In genomic region chr17:43927101-43927935, GRCh38 we compare ENCODE assay signal across 11 cellular contexts. TPM values are rescaled to one million over a fixed set of nuclear protein-coding genes. Genes with fewer than 3 reads are reported as not detected.
DNase-seq lines count a peak whose midpoint lies in the region; TF ChIP-seq lines count a peak whose summit lies in the region.
"Had no signal": no experiment of that assay in that cellular context is flagged by ENCODE, and none has a peak within 500 bp of the region (broad histone marks: within the 10 kb centered on the region; RNA-seq: fewer than 3 reads in every experiment).

No MANE protein-coding gene starts in this region.

- H3K9me3 Mint-ChIP-seq in dendritic cell treated with granulocyte-macrophage colony-stimulating factor and Interleukin-4, amounts not matched to agents 40 ng/mL and 50 ng/mL, for 4 days: no peaks in the 10 kb centered on the region

- WGBS in thyroid gland, 2 donors: 5 to 8% methylated on average over 13 to 39 of the region's 42 CpGs

- in situ Hi-C loops in brain microvascular endothelial cell (cut with HindIII; ENCODE audit: low pct_ligation_motif_present, low sequenced_read_pairs): no loop called here

- H3K27ac ChIP-seq in mucosa of rectum (ENCODE audit: low read depth in 2 of 2, low read length in 2 of 2) (peak overlapping the region; percentile 52 to 56), thyroid gland (no peak overlapping the region), brain microvascular endothelial cell (no peak overlapping the region)
- H3K27ac ChIP-seq: KMS-11 had no signal

- H3K4me3 Mint-ChIP-seq in dendritic cell treated with granulocyte-macrophage colony-stimulating factor and Interleukin-4, amounts not matched to agents 40 ng/mL and 50 ng/mL, for 4 days: peak overlapping the region; percentile 60

- H3K9me3 ChIP-seq in mucosa of rectum (ENCODE audit: control insufficient read depth in 2 of 2, low read length in 2 of 2) (no peaks in the 10 kb centered on the region), thyroid gland (no peaks in the 10 kb centered on the region)

- intact Hi-C loops in dendritic cell treated with granulocyte-macrophage colony-stimulating factor and Interleukin-4, amounts not matched to agents 40 ng/mL and 50 ng/mL, for 4 days (cut with micrococcal nuclease): no loop called here
- intact Hi-C loops in thyroid gland (cut with DNase I): no loop called here

- H3K9ac ChIP-seq in mucosa of rectum (ENCODE audit: low read depth in 1 of 2, low read length in 2 of 2): peak overlapping the region in 1 of 2 donors; percentile 75
- H3K9ac ChIP-seq: KMS-11 had no signal

- H3K36me3 Mint-ChIP-seq in dendritic cell treated with granulocyte-macrophage colony-stimulating factor and Interleukin-4, amounts not matched to agents 40 ng/mL and 50 ng/mL, for 4 days (ENCODE audit: low read depth): no peaks in the 10 kb centered on the region

- TF ChIP-seq CTCF in thyroid gland (IDR thresholded peaks at IDR 0.05) (no peak), brain microvascular endothelial cell (IDR thresholded peaks at IDR 0.05; ENCODE audit: low read depth, low read length, missing control alignments) (no peak)

- peak; percentile 62 for DNase-seq in activated CD8-positive, alpha-beta memory T cell treated with anti-CD3 and anti-CD28 coated beads, Interleukin-2, amount 50 U/mL, for 48 hours
- DNase-seq in activated CD8-positive, alpha-beta memory T cell treated with anti-CD3 and anti-CD28 coated beads for 24 hours: no peak
- DNase-seq in thyroid gland (peak; percentile 23 to 34), brain microvascular endothelial cell (no peak), NCI-H187 treated with DMSO at 0.1 percent for 48 hours (lab: John Stamatoyannopoulos, UW) (no peak)
- DNase-seq in central memory CD4-positive, alpha-beta T cell: no peak
- DNase-seq: cerebellar nuclear complex had no signal

- peaks cover 0 to 8% of the 10 kb centered on the region in 2 donors for H3K27me3 ChIP-seq in mucosa of rectum (ENCODE audit: control insufficient read depth in 2 of 2, insufficient read depth in 2 of 2, low read length in 2 of 2)
- no peaks in the 10 kb centered on the region for H3K27me3 ChIP-seq in thyroid gland
- peaks cover 21% of the 10 kb centered on the region for H3K27me3 ChIP-seq in brain microvascular endothelial cell (replicated peaks)

- peaks cover 74% of the 10 kb centered on the region for H3K27me3 Mint-ChIP-seq in dendritic cell treated with granulocyte-macrophage colony-stimulating factor and Interleukin-4, amounts not matched to agents 40 ng/mL and 50 ng/mL, for 4 days

- H3K36me3 ChIP-seq in mucosa of rectum (ENCODE audit: control insufficient read depth in 2 of 2, insufficient read depth in 2 of 2, low read length in 2 of 2): no peaks in the 10 kb centered on the region
- no peaks in the 10 kb centered on the region for H3K36me3 ChIP-seq in thyroid gland
- H3K36me3 ChIP-seq in brain microvascular endothelial cell (replicated peaks): no peaks in the 10 kb centered on the region

- no peak for TF ChIP-seq POLR2A in thyroid gland (IDR thresholded peaks at IDR 0.05)

- no peak overlapping the region for H3K27ac Mint-ChIP-seq in dendritic cell treated with granulocyte-macrophage colony-stimulating factor and Interleukin-4, amounts not matched to agents 40 ng/mL and 50 ng/mL, for 4 days

- H3K4me1 Mint-ChIP-seq in dendritic cell treated with granulocyte-macrophage colony-stimulating factor and Interleukin-4, amounts not matched to agents 40 ng/mL and 50 ng/mL, for 4 days (ENCODE audit: low read depth): peaks cover 13% of the 10 kb centered on the region

- H3K4me1 ChIP-seq in mucosa of rectum (ENCODE audit: control insufficient read depth in 2 of 2, insufficient read depth in 2 of 2, low read length in 2 of 2) (peaks cover 23 to 25% of the 10 kb centered on the region in 2 donors), thyroid gland (peaks cover 0 to 9% of the 10 kb centered on the region in 2 donors)

- H3K4me3 ChIP-seq in mucosa of rectum (ENCODE audit: low read length in 2 of 2) (peak overlapping the region; percentile 55 to 58), thyroid gland (replicated peaks in 1 of 3) (peak overlapping the region in 2 of 3 donors; percentile 8 to 15), brain microvascular endothelial cell (ENCODE audit: low read depth, low read length) (no peak overlapping the region)

RNA-seq across cellular contexts. Expression of gene PPY, which starts 15.0 kb away (rescaled TPM):
- total RNA-seq in thyroid gland: not detected
- total RNA-seq: mucosa of gallbladder had no signal

RNA-seq across cellular contexts. Expression of gene MPP2, which starts 20.0 kb away (rescaled TPM):
- total RNA-seq in thyroid gland: 10 to 100 TPM in 1 of 4 donors, 1 to 10 TPM in 3; 6.5 to 30.8 (median 9.0) TPM

RNA-seq across cellular contexts. Expression of gene PYY, which starts 26.4 kb away (rescaled TPM):
- total RNA-seq in thyroid gland: 1 to 10 TPM in 1 of 4 donors, not detected in 3; 2.2 TPM
- total RNA-seq: mucosa of gallbladder had no signal

Comparison
In these comparisons a context has a peak if more than half of its experiments do, and no peak if none do; other contexts are left out.
1. DNase-seq: peak in activated CD8-positive, alpha-beta memory T cell treated with anti-CD3 and anti-CD28 coated beads, Interleukin-2, amount 50 U/mL, for 48 hours (single experiment) and thyroid gland (2 of 2); none in activated CD8-positive, alpha-beta memory T cell treated with anti-CD3 and anti-CD28 coated beads for 24 hours (single experiment), brain microvascular endothelial cell (single experiment), NCI-H187 treated with DMSO at 0.1 percent for 48 hours (single experiment) and central memory CD4-positive, alpha-beta T cell (single experiment).
2. H3K27ac ChIP-seq: peak in mucosa of rectum (2 of 2); none in thyroid gland (0 of 3) and brain microvascular endothelial cell (single experiment).